Comparison of ENCODE assay signal across 13 cellular contexts in the genomic region with DNA sequence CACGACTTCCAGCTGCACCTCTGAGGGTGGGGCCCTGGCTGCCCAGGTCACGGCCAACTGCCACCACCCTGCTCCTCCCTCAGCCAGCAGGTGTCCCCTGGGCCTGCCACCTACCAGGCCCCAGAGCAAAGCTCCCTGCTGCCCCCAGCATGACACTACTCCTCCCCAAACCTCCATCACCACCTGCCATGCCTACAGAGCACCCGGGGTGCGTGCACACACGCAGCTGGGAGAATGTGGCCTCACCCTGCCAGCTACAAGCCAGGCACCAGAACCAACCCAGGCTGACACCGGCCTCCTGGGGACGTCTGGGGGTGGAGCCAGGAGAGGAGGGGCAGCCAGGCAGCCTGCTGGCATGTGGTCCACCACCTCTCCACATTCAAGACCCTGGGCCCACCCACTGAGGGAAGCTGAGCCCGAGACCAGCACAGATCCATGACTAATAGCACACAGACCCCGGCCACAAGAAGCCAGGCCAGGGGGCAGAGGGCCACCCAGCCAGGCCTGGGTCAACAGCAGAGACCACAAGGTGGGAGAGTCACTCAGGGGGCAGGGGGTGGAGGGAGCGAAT. TPM values are rescaled to one million over a fixed set of nuclear protein-coding genes. Genes with fewer than 3 reads are reported as not detected.
DNase-seq lines count a peak whose midpoint lies in the region; ATAC-seq and TF ChIP-seq lines count a peak whose summit lies in the region.
"Had no signal": no experiment of that assay in that cellular context is flagged by ENCODE, and none has a peak within 500 bp of the region (broad histone marks: within the 10 kb centered on the region; RNA-seq: fewer than 3 reads in every experiment).

No MANE protein-coding gene starts in this region.

- H3K9ac ChIP-seq in BLaER1 = peak overlapping the region; percentile 85
- H3K9ac ChIP-seq in Karpas-422 (ENCODE audit: low read length) = no peak overlapping the region

- no peaks in the 10 kb centered on the region for H3K79me2 ChIP-seq in Karpas-422 (ENCODE audit: low read length)

- H3K4me3 ChIP-seq in BLaER1 (peak overlapping the region; percentile 78), Karpas-422 (ENCODE audit: low read length) (no peak overlapping the region), adrenal gland (no peak overlapping the region)

- H3K36me3 ChIP-seq in BLaER1 (no peaks in the 10 kb centered on the region), Karpas-422 (ENCODE audit: insufficient read depth, low read length) (no peaks in the 10 kb centered on the region), adrenal gland (replicated peaks in 1 of 2) (no peaks in the 10 kb centered on the region)

- H3K27me3 ChIP-seq in BLaER1 (no peaks in the 10 kb centered on the region), Karpas-422 (ENCODE audit: low read length) (no peaks in the 10 kb centered on the region), adrenal gland (peaks cover 25% of the 10 kb centered on the region)

- no peaks in the 10 kb centered on the region for H3K9me3 ChIP-seq in BLaER1
- no peaks in the 10 kb centered on the region for H3K9me3 ChIP-seq in Karpas-422 (ENCODE audit: low read length)
- no peaks in the 10 kb centered on the region for H3K9me3 ChIP-seq in adrenal gland (replicated peaks in 1 of 3)

- H3K9me2 ChIP-seq in Karpas-422 (replicated peaks; ENCODE audit: insufficient read depth, low read length) = no peaks in the 10 kb centered on the region

- no peak for ATAC-seq in sciatic nerve
- no peak for ATAC-seq in GM19328 (IDR thresholded peaks at IDR 0.05; ENCODE audit: unreplicated experiment)

- H4K20me1 ChIP-seq in BLaER1 (peaks cover 68% of the 10 kb centered on the region), Karpas-422 (ENCODE audit: insufficient read depth, low read depth, low read length) (peaks cover 7% of the 10 kb centered on the region; the same call in 1 of the 2 replicates)

- no peak overlapping the region for H2AFZ ChIP-seq in Karpas-422 (ENCODE audit: low read length)

- H3K27ac ChIP-seq in BLaER1 (peak overlapping the region; percentile 92), Karpas-422 (ENCODE audit: low read length) (no peak overlapping the region), epithelial cell of prostate (peak overlapping the region; percentile 56), adrenal gland (no peak overlapping the region)

- TF ChIP-seq CTCF in adrenal gland (IDR thresholded peaks at IDR 0.05) = no peak

- H3K4me2 ChIP-seq in BLaER1 (peak overlapping the region; percentile 94), Karpas-422 (ENCODE audit: low read depth, low read length, poor library complexity, severe bottlenecking) (no peak overlapping the region)

- 75 to 90% (median 80%) methylated on average over 2 to 10 of the region's 10 CpGs for WGBS in adrenal gland, 4 donors

- DNase-seq in Karpas-422 (peak; percentile 58), NCI-H774 (lab: John Stamatoyannopoulos, UW) (peak; percentile 44), epithelial cell of prostate (ENCODE audit: low read depth, low spot score) (no peak), sciatic nerve (ENCODE audit: low spot score) (no peak), H4 (ENCODE audit: low spot score) (no peak), adrenal gland (no peak)
- DNase-seq: activated CD4-positive, alpha-beta T cell treated with anti-CD3 and anti-CD28 coated beads, Interleukin-2, amount 50 U/mL, for 4 hours; activated effector memory CD4-positive, alpha-beta T cell treated with Interleukin-2 at 50 U/mL for 16 hours; stimulated activated CD4-positive, alpha-beta T cell treated with anti-CD3 and anti-CD28 coated beads, Interleukin-2, amount 100 ng/mL, for 48 hours; stimulated activated naive CD4-positive, alpha-beta T cell; T-helper 2 cell had no signal

- TF ChIP-seq POLR2A in adrenal gland (IDR thresholded peaks at IDR 0.05) = no peak

- intact Hi-C loops in sciatic nerve (cut with DNase I) (no loop called here), adrenal gland (cut with DNase I) (no loop called here)

- H3K4me1 ChIP-seq in BLaER1 (peaks cover 90% of the 10 kb centered on the region), Karpas-422 (ENCODE audit: low read length) (peaks cover 3% of the 10 kb centered on the region; the same call in 1 of the 2 replicates), adrenal gland (replicated peaks in 1 of 2) (no peaks in the 10 kb centered on the region)

RNA-seq across cellular contexts. Expression of a gene that starts 3.4 kb away (rescaled TPM):
- total RNA-seq in Karpas-422 (2014; rRNA removed; shearing (Covaris generic); ENCODE audit: low replicate concordance) = 0.29 TPM in 1 of 2 replicates, not detected in the other
- total RNA-seq in sciatic nerve (24.9 TPM), adrenal gland (1 to 10 TPM; 1.8 to 5.7 (median 4.0) TPM)
- 0.48 TPM in 1 of 2 replicates, not detected in the other for total RNA-seq in H4 (2014; rRNA removed; shearing (Covaris generic))
- 10 to 100 TPM in 2 of 3 donors, under 1 TPM in 1; 0.93 to 16.2 (median 12.7) TPM for polyA plus RNA-seq in adrenal gland

RNA-seq across cellular contexts. Expression of a gene that starts 15.9 kb away (rescaled TPM):
- 20.6 and 30.1 TPM in 2 replicates for total RNA-seq in Karpas-422 (2014; rRNA removed; shearing (Covaris generic); ENCODE audit: low replicate concordance)
- 21.7 TPM for total RNA-seq in sciatic nerve
- total RNA-seq in H4 (2014; rRNA removed; shearing (Covaris generic)) = 18.0 and 19.8 TPM in 2 replicates
- 10 to 100 TPM; 25.6 to 55.8 (median 36.6) TPM for total RNA-seq in adrenal gland
- polyA plus RNA-seq in adrenal gland = 10 to 100 TPM in 2 of 3 donors, 1 to 10 TPM in 1; 4.1 to 49.1 (median 48.0) TPM

Comparison
In these comparisons a context has a peak if more than half of its experiments do, and no peak if none do; other contexts are left out.
1. H3K27ac ChIP-seq: peak in BLaER1 (single experiment) and epithelial cell of prostate (single experiment); none in Karpas-422 (single experiment) and adrenal gland (0 of 5).
2. DNase-seq: peak in Karpas-422 (single experiment) and NCI-H774 (single experiment); none in epithelial cell of prostate (single experiment), sciatic nerve (single experiment), H4 (single experiment) and adrenal gland (0 of 7).